1 cellular context compared by ENCODE assay signal in the genomic region with DNA sequence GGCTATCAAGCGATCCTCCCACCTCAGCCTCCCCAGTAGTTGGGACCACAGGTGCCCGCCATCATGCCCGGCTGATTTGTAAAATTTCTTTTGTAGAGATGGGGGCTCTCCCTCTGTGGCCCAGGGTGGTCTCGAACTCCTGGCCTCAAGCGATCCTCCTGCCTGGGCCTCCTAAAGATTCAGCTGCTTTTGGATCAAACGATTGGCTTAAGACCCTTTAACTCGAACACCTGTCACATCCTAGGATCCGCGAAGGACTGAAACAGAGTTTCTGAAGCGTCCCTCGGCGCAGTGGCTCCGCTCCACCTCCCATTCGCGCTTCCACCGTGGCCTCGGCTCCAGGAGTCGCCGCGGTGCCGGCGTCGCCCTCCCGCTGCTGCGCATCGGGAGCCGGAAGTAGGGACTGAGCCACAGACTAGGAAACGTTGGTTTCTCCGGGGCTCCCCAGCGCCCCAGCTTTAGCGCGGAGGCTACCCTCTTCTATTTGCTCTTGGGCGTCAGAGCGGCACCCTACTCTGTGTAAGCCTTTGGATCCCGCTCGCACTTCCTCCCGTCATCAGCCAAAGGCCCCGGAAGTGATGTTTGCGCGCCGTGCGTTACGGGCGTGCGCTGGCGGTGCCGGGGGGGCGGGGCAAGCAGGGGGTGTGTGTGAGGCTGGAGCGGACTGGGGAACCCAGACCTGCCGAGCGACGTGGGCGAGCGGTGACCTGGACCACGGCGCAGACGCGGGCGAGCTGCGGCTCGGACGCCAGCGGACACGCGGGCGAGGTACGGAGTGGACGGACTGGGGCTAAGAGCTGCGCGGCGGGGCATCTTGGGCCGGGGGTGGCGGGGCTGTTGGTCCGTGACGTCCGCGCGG.
A peak's percentile ranks its signal among the peaks of the same experiment; 100 is the strongest.
TF ChIP-seq lines count a peak whose summit lies in the region.

No MANE protein-coding gene starts in this region.

TF ChIP-seq in HepG2, 621 proteins besides CTCF, POLR2A, EP300 and RAD21 (continued from another document and continues in another):
- peak; percentile 47; the same call in 1 of the 2 replicates for TF ChIP-seq E2F1 (CRISPR knock-in tag; IDR thresholded peaks at IDR 0.05)
- no peak for TF ChIP-seq RORA (CRISPR knock-in tag; IDR thresholded peaks at IDR 0.05)
- TF ChIP-seq ZNF766 (CRISPR knock-in tag; IDR thresholded peaks at IDR 0.05; ENCODE audit: borderline replicate concordance): peak; percentile 69; the same call in 1 of the 2 replicates
- TF ChIP-seq SOX6 (IDR thresholded peaks at IDR 0.05): no peak
- TF ChIP-seq SOX6 (CRISPR knock-in tag; IDR thresholded peaks at IDR 0.05): no peak
- peak; percentile 66; the same call in 1 of the 2 replicates for TF ChIP-seq ZMYM2 (CRISPR knock-in tag; IDR thresholded peaks at IDR 0.05)
- no peak for TF ChIP-seq ZNF3 (CRISPR knock-in tag; IDR thresholded peaks at IDR 0.05)
- TF ChIP-seq NAIF1 (CRISPR knock-in tag; IDR thresholded peaks at IDR 0.05; ENCODE audit: borderline replicate concordance): peak; percentile 74; the same call in 1 of the 2 replicates
- no peak for TF ChIP-seq ZNF512B (CRISPR knock-in tag; IDR thresholded peaks at IDR 0.05; ENCODE audit: borderline replicate concordance)
- 0 out of 2 replicates have a peak, but pooled peaks have one; percentile 35 for TF ChIP-seq NRL (CRISPR knock-in tag; IDR thresholded peaks at IDR 0.05; ENCODE audit: borderline replicate concordance)
- peak; percentile 66; the same call in 1 of the 2 replicates for TF ChIP-seq ZNF34 (CRISPR knock-in tag; IDR thresholded peaks at IDR 0.05; ENCODE audit: borderline replicate concordance)
- no peak for TF ChIP-seq ZNF136 (CRISPR knock-in tag; IDR thresholded peaks at IDR 0.05; ENCODE audit: low read depth)
- peak; percentile 75 for TF ChIP-seq DRAP1 (CRISPR knock-in tag; IDR thresholded peaks at IDR 0.05)
- TF ChIP-seq ETS1 (CRISPR knock-in tag; IDR thresholded peaks at IDR 0.05): no peak
- 0 out of 2 replicates have a peak, but pooled peaks have one; percentile 53 for TF ChIP-seq PAWR (CRISPR knock-in tag; IDR thresholded peaks at IDR 0.05; ENCODE audit: borderline replicate concordance)
- TF ChIP-seq ATF4 (CRISPR knock-in tag; IDR thresholded peaks at IDR 0.05): peak in 1 of 2 experiments; percentile 74; a peak in 2 of 4 replicates
- no peak for TF ChIP-seq HMG20B (CRISPR knock-in tag; conservative IDR thresholded peaks at IDR 0.05)
- TF ChIP-seq ZNF550 (CRISPR knock-in tag; IDR thresholded peaks at IDR 0.05; ENCODE audit: borderline replicate concordance): 0 out of 2 replicates have a peak, but pooled peaks have one; percentile 28
- no peak for TF ChIP-seq ZNF7 (CRISPR knock-in tag; IDR thresholded peaks at IDR 0.05)
- TF ChIP-seq NCOR1 (IDR thresholded peaks at IDR 0.05; ENCODE audit: borderline replicate concordance, low read length): no peak
- TF ChIP-seq, protein P1, sequence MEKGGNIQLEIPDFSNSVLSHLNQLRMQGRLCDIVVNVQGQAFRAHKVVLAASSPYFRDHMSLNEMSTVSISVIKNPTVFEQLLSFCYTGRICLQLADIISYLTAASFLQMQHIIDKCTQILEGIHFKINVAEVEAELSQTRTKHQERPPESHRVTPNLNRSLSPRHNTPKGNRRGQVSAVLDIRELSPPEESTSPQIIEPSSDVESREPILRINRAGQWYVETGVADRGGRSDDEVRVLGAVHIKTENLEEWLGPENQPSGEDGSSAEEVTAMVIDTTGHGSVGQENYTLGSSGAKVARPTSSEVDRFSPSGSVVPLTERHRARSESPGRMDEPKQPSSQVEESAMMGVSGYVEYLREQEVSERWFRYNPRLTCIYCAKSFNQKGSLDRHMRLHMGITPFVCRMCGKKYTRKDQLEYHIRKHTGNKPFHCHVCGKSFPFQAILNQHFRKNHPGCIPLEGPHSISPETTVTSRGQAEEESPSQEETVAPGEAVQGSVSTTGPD (CRISPR knock-in tag; IDR thresholded peaks at IDR 0.05): no peak
- TF ChIP-seq ZBTB7A (CRISPR knock-in tag; IDR thresholded peaks at IDR 0.05): no peak
- TF ChIP-seq ZSCAN30 (CRISPR knock-in tag; IDR thresholded peaks at IDR 0.05): no peak
- TF ChIP-seq, protein P2, sequence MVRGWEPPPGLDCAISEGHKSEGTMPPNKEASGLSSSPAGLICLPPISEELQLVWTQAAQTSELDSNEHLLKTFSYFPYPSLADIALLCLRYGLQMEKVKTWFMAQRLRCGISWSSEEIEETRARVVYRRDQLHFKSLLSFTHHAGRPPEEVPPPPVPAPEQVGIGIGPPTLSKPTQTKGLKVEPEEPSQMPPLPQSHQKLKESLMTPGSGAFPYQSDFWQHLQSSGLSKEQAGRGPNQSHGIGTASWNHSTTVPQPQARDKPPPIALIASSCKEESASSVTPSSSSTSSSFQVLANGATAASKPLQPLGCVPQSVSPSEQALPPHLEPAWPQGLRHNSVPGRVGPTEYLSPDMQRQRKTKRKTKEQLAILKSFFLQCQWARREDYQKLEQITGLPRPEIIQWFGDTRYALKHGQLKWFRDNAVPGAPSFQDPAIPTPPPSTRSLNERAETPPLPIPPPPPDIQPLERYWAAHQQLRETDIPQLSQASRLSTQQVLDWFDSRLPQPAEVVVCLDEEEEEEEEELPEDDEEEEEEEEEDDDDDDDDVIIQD (CRISPR knock-in tag; IDR thresholded peaks at IDR 0.05; ENCODE audit: low read depth): 0 out of 2 replicates have a peak, but pooled peaks have one; percentile 33
- no peak for TF ChIP-seq MLXIP (CRISPR knock-in tag; IDR thresholded peaks at IDR 0.05; ENCODE audit: borderline replicate concordance)
- TF ChIP-seq ZNF772 (CRISPR knock-in tag; IDR thresholded peaks at IDR 0.05): peak; percentile 58; the same call in 1 of the 2 replicates
- TF ChIP-seq ZSCAN9 (CRISPR knock-in tag; IDR thresholded peaks at IDR 0.05; ENCODE audit: borderline replicate concordance): peak; percentile 50; the same call in 1 of the 2 replicates
- no peak for TF ChIP-seq ATM (IDR thresholded peaks at IDR 0.05; ENCODE audit: borderline replicate concordance)
- TF ChIP-seq SOX5 (CRISPR knock-in tag; IDR thresholded peaks at IDR 0.05; ENCODE audit: borderline replicate concordance): peak; percentile 17; the same call in 1 of the 2 replicates
- no peak; a peak in 1 of 4 replicates for TF ChIP-seq REST (IDR thresholded peaks at IDR 0.05; ENCODE audit: borderline replicate concordance in 1 of 2, low read depth in 1 of 2, low read length in 2 of 2)
- TF ChIP-seq MTA1 (CRISPR knock-in tag; IDR thresholded peaks at IDR 0.05; ENCODE audit: borderline replicate concordance): peak; percentile 45; the same call in 1 of the 2 replicates
- TF ChIP-seq RXRB (CRISPR knock-in tag; IDR thresholded peaks at IDR 0.05; ENCODE audit: borderline replicate concordance): no peak
- TF ChIP-seq ZNF296 (CRISPR knock-in tag; conservative IDR thresholded peaks at IDR 0.05): peak; percentile 81; the same call in 1 of the 2 replicates
- no peak for TF ChIP-seq ZNF674 (CRISPR knock-in tag; IDR thresholded peaks at IDR 0.05; ENCODE audit: low read depth)
- TF ChIP-seq PTBP1 (IDR thresholded peaks at IDR 0.05; ENCODE audit: low read depth, low read length, poor library complexity, severe bottlenecking): no peak
- no peak for TF ChIP-seq ZNF720 (CRISPR knock-in tag; IDR thresholded peaks at IDR 0.05)
- TF ChIP-seq ZNF451 (CRISPR knock-in tag; IDR thresholded peaks at IDR 0.05): no peak
- TF ChIP-seq ZMAT3 (CRISPR knock-in tag; conservative IDR thresholded peaks at IDR 0.05): peak; percentile 96
